In genomic region chr12:9647825-9648700, GRCh38 we compare ENCODE assay signal across 8 cellular contexts. TPM values are rescaled to one million over a fixed set of nuclear protein-coding genes. Genes with fewer than 3 reads are reported as not detected.
A peak's percentile ranks its signal among the peaks of the same experiment; 100 is the strongest.
DNase-seq lines count a peak whose midpoint lies in the region; ATAC-seq and TF ChIP-seq lines count a peak whose summit lies in the region.

No MANE protein-coding gene starts in this region.

- ATAC-seq in GM18907 (IDR thresholded peaks at IDR 0.05; ENCODE audit: unreplicated experiment): peak; percentile 80
- peak; percentile 74 for ATAC-seq in HG03135 (IDR thresholded peaks at IDR 0.05; ENCODE audit: unreplicated experiment)
- ATAC-seq in left lung: peak; percentile 93

- H3K4me3 ChIP-seq in colonic mucosa (peak overlapping the region; percentile 68), left lung (peak overlapping the region; percentile 55 to 67)

- DNase-seq in AG09319 (ENCODE audit: extremely low read depth, low read depth) (peak; percentile 44), NCI-H446 (lab: John Stamatoyannopoulos, UW) (peak; percentile 30 to 79), colonic mucosa (peak; percentile 86), left lung (peak; percentile 90 to 95)
- DNase-seq in activated CD4-positive, alpha-beta T cell treated with anti-CD3 and anti-CD28 coated beads for 4 hours: peak; percentile 77 to 83
- DNase-seq in stimulated activated CD4-positive, alpha-beta T cell treated with anti-CD3 and anti-CD28 coated beads, Interleukin-2, amount 100 ng/mL, for 48 hours: peak; percentile 86 to 91

- H3K4me1 ChIP-seq in colonic mucosa (no peaks in the 10 kb centered on the region), left lung (peaks cover 16 to 50% of the 10 kb centered on the region in 2 donors)

- H3K36me3 ChIP-seq in colonic mucosa (no peaks in the 10 kb centered on the region), left lung (no peaks in the 10 kb centered on the region)

- intact Hi-C loops in colonic mucosa (cut with DNase I): no loop called here
- intact Hi-C loops in left lung (cut with DNase I): no loop called here

- H3K9ac ChIP-seq in colonic mucosa (ENCODE audit: low read depth in 2 of 2, low read length in 2 of 2): peak overlapping the region; percentile 74 to 83

- H3K27ac ChIP-seq in colonic mucosa (peak overlapping the region; percentile 93), left lung (peak overlapping the region; percentile 95 to 96)

- H3K9me3 ChIP-seq in colonic mucosa (no peaks in the 10 kb centered on the region), left lung (no peaks in the 10 kb centered on the region)

- TF ChIP-seq CTCF in AG09319 (IDR thresholded peaks at IDR 0.05; ENCODE audit: low read depth, low read length) (no peak), colonic mucosa (IDR thresholded peaks at IDR 0.05) (no peak), left lung (IDR thresholded peaks at IDR 0.05) (no peak)

- H3K27me3 ChIP-seq in colonic mucosa (no peaks in the 10 kb centered on the region), left lung (no peaks in the 10 kb centered on the region)

RNA-seq across cellular contexts. Expression of gene CLEC2D, which starts 21.4 kb away (rescaled TPM):
- total RNA-seq in colonic mucosa (1 to 10 TPM; 3.3 to 6.8 TPM), left lung (10 to 100 TPM in 1 of 2 donors, 1 to 10 TPM in 1; 8.9 to 15.9 TPM)

RNA-seq across cellular contexts. Expression of gene KLRB1, which starts 40.3 kb away (rescaled TPM):
- total RNA-seq in colonic mucosa (1 to 10 TPM; 1.7 to 2.6 TPM), left lung (1 to 10 TPM; 2.3 to 2.5 TPM)

Comparison
In these comparisons a context has a peak if more than half of its experiments do, and no peak if none do; other contexts are left out.
1. Peak in every context shown above with its lines: DNase-seq, ATAC-seq, H3K4me3 ChIP-seq and H3K27ac ChIP-seq.